Comparison of ENCODE assay signal across 11 cellular contexts in genomic region chr14:64952598-64953309, GRCh38. TPM values are rescaled to one million over a fixed set of nuclear protein-coding genes. Genes with fewer than 3 reads are reported as not detected.
A peak's percentile ranks its signal among the peaks of the same experiment; 100 is the strongest.
DNase-seq lines count a peak whose midpoint lies in the region; ATAC-seq, FAIRE-seq and TF ChIP-seq lines count a peak whose summit lies in the region.
"Had no signal": no experiment of that assay in that cellular context is flagged by ENCODE, and none has a peak within 500 bp of the region (broad histone marks: within the 10 kb centered on the region; RNA-seq: fewer than 3 reads in every experiment).

No MANE protein-coding gene starts in this region.

- H3K79me2 ChIP-seq in OCI-LY1 (ENCODE audit: insufficient read depth, low read length), result no peaks in the 10 kb centered on the region

- peak; percentile 54 for DNase-seq in GM12891 (ENCODE audit: insufficient read length, low spot score)
- DNase-seq in naive B cell, result no peak
- no peak for DNase-seq in kidney
- no peak for DNase-seq in RPMI8226
- DNase-seq in spleen, result no peak
- DNase-seq in activated naive CD4-positive, alpha-beta T cell treated with anti-CD3 and anti-CD28 coated beads for 36 hours, result no peak
- DNase-seq: NCI-H1105 treated with DMSO at 0.1 percent for 48 hours had no signal

- H3K27ac ChIP-seq in OCI-LY1 (ENCODE audit: low read depth, low read length, poor library complexity, severe bottlenecking), result no peak overlapping the region
- no peak overlapping the region for H3K27ac ChIP-seq in kidney (ENCODE audit: low read depth in 2 of 2, low read length in 2 of 2)
- H3K27ac ChIP-seq in spleen, result no peak overlapping the region

- WGBS in spleen, 5 donors, result 52 to 69% (median 58%) methylated on average over 6 to 7 of the region's 7 CpGs

- no peaks in the 10 kb centered on the region for H3K9me3 Mint-ChIP-seq in naive B cell
- H3K9me3 Mint-ChIP-seq in activated naive CD4-positive, alpha-beta T cell treated with anti-CD3 and anti-CD28 coated beads for 36 hours, result no peaks in the 10 kb centered on the region
- H3K9me3 Mint-ChIP-seq: central memory CD8-positive, alpha-beta T cell had no signal

- H3K9me2 ChIP-seq in OCI-LY1 (ENCODE audit: low read depth, low read length), result no peaks in the 10 kb centered on the region

- CTCF ChIA-PET in activated naive CD4-positive, alpha-beta T cell treated with anti-CD3 and anti-CD28 coated beads for 36 hours (lab: Charles Lee), result interaction anchor here (1.1 kb wide), 1 partner anchor 9 kb away, joined by 3 read pairs; no protein-coding TSS in a partner anchor

- H3K4me1 ChIP-seq in OCI-LY1 (ENCODE audit: insufficient read depth, low read length, severe bottlenecking) (no peaks in the 10 kb centered on the region), kidney (ENCODE audit: control insufficient read depth in 1 of 2, insufficient read depth in 1 of 2, low read depth in 1 of 2, low read length in 2 of 2) (peaks cover 0 to 15% of the 10 kb centered on the region in 2 donors), spleen (peaks cover 0 to 14% (median 2%) of the 10 kb centered on the region in 6 donors)

- H3F3A ChIP-seq in OCI-LY1 (ENCODE audit: insufficient read depth, low read length), result no peaks in the 10 kb centered on the region

- H3K4me3 ChIP-seq in OCI-LY1 (ENCODE audit: low read depth, low read length, poor library complexity, severe bottlenecking) (no peak overlapping the region), kidney (ENCODE audit: low read length in 2 of 2) (no peak overlapping the region), spleen (no peak overlapping the region)

- H4K20me1 ChIP-seq in OCI-LY1 (ENCODE audit: insufficient read depth, low read length), result no peaks in the 10 kb centered on the region

- peaks cover 12 to 30% (median 24%) of the 10 kb centered on the region in 3 donors for H3K4me1 Mint-ChIP-seq in naive B cell
- peaks cover 4% of the 10 kb centered on the region for H3K4me1 Mint-ChIP-seq in activated naive CD4-positive, alpha-beta T cell treated with anti-CD3 and anti-CD28 coated beads for 36 hours (ENCODE audit: low read depth)

- ATAC-seq in GM21529 (IDR thresholded peaks at IDR 0.05; ENCODE audit: unreplicated experiment), result peak; percentile 56
- ATAC-seq in naive B cell (ENCODE audit: low read depth in 2 of 2), result peak in 1 of 2 donors; percentile 49

- H3K36me3 Mint-ChIP-seq in naive B cell, result peaks cover 0 to 3% of the 10 kb centered on the region in 2 donors
- H3K36me3 Mint-ChIP-seq in activated naive CD4-positive, alpha-beta T cell treated with anti-CD3 and anti-CD28 coated beads for 36 hours (ENCODE audit: low read depth), result peaks cover 4% of the 10 kb centered on the region

- H3K27me3 Mint-ChIP-seq in naive B cell, result no peaks in the 10 kb centered on the region
- no peaks in the 10 kb centered on the region for H3K27me3 Mint-ChIP-seq in activated naive CD4-positive, alpha-beta T cell treated with anti-CD3 and anti-CD28 coated beads for 36 hours (ENCODE audit: low read depth)
- H3K27me3 Mint-ChIP-seq: central memory CD8-positive, alpha-beta T cell had no signal

- no peak for TF ChIP-seq POLR2A in GM12891 (IDR thresholded peaks at IDR 0.05; ENCODE audit: low read depth, low read length)
- no peak for TF ChIP-seq POLR2A in spleen (IDR thresholded peaks at IDR 0.05)

- H3K36me3 ChIP-seq in OCI-LY1 (ENCODE audit: insufficient read depth, low read length) (no peaks in the 10 kb centered on the region), kidney (ENCODE audit: control insufficient read depth in 1 of 2, insufficient read depth in 2 of 2, low read length in 2 of 2) (peaks cover 0 to 7% of the 10 kb centered on the region in 2 donors), spleen (peaks cover 0 to 59% (median 4%) of the 10 kb centered on the region in 6 donors)

- peak overlapping the region in 5 of 6 donors; percentile 48 to 94 (median 66) for H3K27ac Mint-ChIP-seq in naive B cell
- no peak overlapping the region for H3K27ac Mint-ChIP-seq in activated naive CD4-positive, alpha-beta T cell treated with anti-CD3 and anti-CD28 coated beads for 36 hours

- no peak overlapping the region for H3K4me2 ChIP-seq in OCI-LY1 (ENCODE audit: low read length)

- no peak overlapping the region for H2AFZ ChIP-seq in OCI-LY1 (ENCODE audit: low read length)

- peak; percentile 49 for TF ChIP-seq CTCF in OCI-LY1 (IDR thresholded peaks at IDR 0.05; ENCODE audit: low read length)
- TF ChIP-seq CTCF in kidney (IDR thresholded peaks at IDR 0.05; ENCODE audit: borderline replicate concordance, extremely low read depth, insufficient read depth), result no peak
- no peak for TF ChIP-seq CTCF in spleen (IDR thresholded peaks at IDR 0.05 in 8 of 11, conservative IDR thresholded peaks at IDR 0.05 in 3 of 11)

- H3K9ac ChIP-seq in OCI-LY1 (ENCODE audit: low read length), result no peak overlapping the region
- no peak overlapping the region for H3K9ac ChIP-seq in kidney (ENCODE audit: low read length in 2 of 2)

- peak overlapping the region in 3 of 8 donors; percentile 13 to 73 (median 26) for H3K4me3 Mint-ChIP-seq in naive B cell
- H3K4me3 Mint-ChIP-seq in activated naive CD4-positive, alpha-beta T cell treated with anti-CD3 and anti-CD28 coated beads for 36 hours, result no peak overlapping the region
- H3K4me3 Mint-ChIP-seq: central memory CD8-positive, alpha-beta T cell had no signal

- intact Hi-C loops in kidney (cut with DNase I) (no loop called here), spleen (cut with DNase I; ENCODE audit: low total_unique reads) (no loop called here)
- intact Hi-C loops in activated naive CD4-positive, alpha-beta T cell treated with anti-CD3 and anti-CD28 coated beads for 36 hours (cut with micrococcal nuclease), result no loop called here

- peak; percentile 87 for FAIRE-seq in GM12891 (lab: Jason Lieb, UNC)
- FAIRE-seq in kidney (lab: Jason Lieb, UNC), result no peak

- H3K9me3 ChIP-seq in OCI-LY1 (ENCODE audit: low read length) (no peaks in the 10 kb centered on the region), kidney (ENCODE audit: control insufficient read depth in 1 of 2, low read length in 2 of 2) (no peaks in the 10 kb centered on the region), spleen (no peaks in the 10 kb centered on the region)

- H3K27me3 ChIP-seq in OCI-LY1 (ENCODE audit: insufficient read depth, low read length), result no peaks in the 10 kb centered on the region
- no peaks in the 10 kb centered on the region for H3K27me3 ChIP-seq in spleen (replicated peaks in 1 of 7)

TF ChIP-seq in GM12891, 5 proteins besides CTCF, POLR2A, EP300 and RAD21:
- TF ChIP-seq POU2F2 (IDR thresholded peaks at IDR 0.05; ENCODE audit: low read depth, low read length) (no peak), TAF1 (IDR thresholded peaks at IDR 0.05; ENCODE audit: low read depth, low read length) (no peak), SPI1 (IDR thresholded peaks at IDR 0.05; ENCODE audit: low read depth, low read length) (no peak), PAX5 (IDR thresholded peaks at IDR 0.05; ENCODE audit: insufficient read depth, low read length, severe bottlenecking) (no peak), POLR2AphosphoS5 (IDR thresholded peaks at IDR 0.05; ENCODE audit: low read depth, low read length) (no peak)

RNA-seq across cellular contexts. Expression of gene GPX2, which starts 10.2 kb away (rescaled TPM):
- polyA plus RNA-seq in GM12891 (2012; ENCODE audit: low read depth, missing spikeins), result not detected
- polyA plus RNA-seq in naive B cell (ENCODE audit: low read depth in 6 of 6) (not detected), kidney (ENCODE audit: insufficient read depth, low read depth, low replicate concordance) (60.0 TPM), spleen (under 1 TPM in 1 of 3 donors, not detected in 2; 0.26 TPM)
- total RNA-seq in kidney (8.4 TPM), spleen (not detected)
- not detected for total RNA-seq in activated naive CD4-positive, alpha-beta T cell treated with anti-CD3 and anti-CD28 coated beads for 36 hours
- total RNA-seq: T-helper 2 cell treated with Interferon-gamma antibody and Interleukin-4, amounts not matched to agents 100 ng/mL and 5 ng/mL, for 36 hours had no signal

RNA-seq across cellular contexts. Expression of gene RAB15, which starts 19.4 kb away (rescaled TPM):
- polyA plus RNA-seq in GM12891 (2012; ENCODE audit: low read depth, missing spikeins), result 6.7 TPM
- polyA plus RNA-seq in naive B cell (ENCODE audit: low read depth in 6 of 6) (1 to 10 TPM in 1 of 6 donors, under 1 TPM in 5; 0.25 to 1.9 (median 0.94) TPM), kidney (ENCODE audit: insufficient read depth, low read depth, low replicate concordance) (21.7 TPM), spleen (1 to 10 TPM; 1.2 to 1.8 (median 1.5) TPM)
- total RNA-seq in kidney (18.3 TPM), spleen (1 to 10 TPM; 1.3 to 7.0 (median 2.9) TPM)
- 1 to 10 TPM; 2.4 TPM for total RNA-seq in activated naive CD4-positive, alpha-beta T cell treated with anti-CD3 and anti-CD28 coated beads for 36 hours

RNA-seq across cellular contexts. Expression of gene FNTB, which starts 33.9 kb away (rescaled TPM):
- 11.1 TPM for polyA plus RNA-seq in GM12891 (2012; ENCODE audit: low read depth, missing spikeins)
- polyA plus RNA-seq in naive B cell (ENCODE audit: low read depth in 6 of 6) (1 to 10 TPM; 1.6 to 3.6 (median 2.3) TPM), kidney (ENCODE audit: insufficient read depth, low read depth, low replicate concordance) (13.6 TPM), spleen (1 to 10 TPM; 4.7 to 4.9 (median 4.9) TPM)
- total RNA-seq in kidney (15.0 TPM), spleen (10 to 100 TPM in 5 of 7 donors, 1 to 10 TPM in 2; 9.5 to 17.0 (median 11.9) TPM)
- 1 to 10 TPM; 7.9 to 10.0 TPM for total RNA-seq in activated naive CD4-positive, alpha-beta T cell treated with anti-CD3 and anti-CD28 coated beads for 36 hours

RNA-seq across cellular contexts. Expression of gene CHURC1, which starts 38.5 kb away (rescaled TPM):
- 60.3 TPM for polyA plus RNA-seq in GM12891 (2012; ENCODE audit: low read depth, missing spikeins)
- polyA plus RNA-seq in naive B cell (ENCODE audit: low read depth in 6 of 6) (100 to 1,000 TPM; 101 to 151 (median 133) TPM), kidney (ENCODE audit: insufficient read depth, low read depth, low replicate concordance) (41.0 TPM), spleen (10 to 100 TPM; 34.0 to 41.3 (median 40.7) TPM)
- total RNA-seq in kidney (70.4 TPM), spleen (100 to 1,000 TPM in 3 of 7 donors, 10 to 100 TPM in 4; 59.2 to 135 (median 81.3) TPM)
- total RNA-seq in activated naive CD4-positive, alpha-beta T cell treated with anti-CD3 and anti-CD28 coated beads for 36 hours, result 10 to 100 TPM; 49.6 to 59.7 TPM
